In the genomic region with DNA sequence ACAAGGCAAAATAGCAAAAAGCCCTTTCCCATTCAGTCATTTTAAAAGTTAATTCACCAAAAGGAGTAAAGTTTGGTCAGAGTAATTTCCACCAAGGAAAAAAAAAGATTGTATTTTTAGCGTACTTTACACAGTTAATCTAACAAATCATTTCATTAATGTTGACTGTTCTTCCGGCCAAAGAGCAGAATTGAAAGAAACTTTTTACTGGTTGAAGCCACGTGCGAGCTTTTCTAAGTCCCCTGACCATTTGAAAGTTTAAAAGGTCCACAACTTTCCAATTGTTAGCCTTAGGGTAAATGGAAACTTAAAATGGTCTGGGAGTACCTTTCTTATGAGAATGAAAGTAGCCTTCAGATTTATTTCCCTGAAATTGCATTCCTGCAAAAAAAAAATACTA, we compare ENCODE assay signal across 1 cellular context.
A peak's percentile ranks its signal among the peaks of the same experiment; 100 is the strongest.
TF ChIP-seq lines count a peak whose summit lies in the region.

No MANE protein-coding gene starts in this region.

TF ChIP-seq in liver, 16 proteins besides CTCF, POLR2A, EP300 and RAD21 (continued from another document):
- TF ChIP-seq, protein P1, sequence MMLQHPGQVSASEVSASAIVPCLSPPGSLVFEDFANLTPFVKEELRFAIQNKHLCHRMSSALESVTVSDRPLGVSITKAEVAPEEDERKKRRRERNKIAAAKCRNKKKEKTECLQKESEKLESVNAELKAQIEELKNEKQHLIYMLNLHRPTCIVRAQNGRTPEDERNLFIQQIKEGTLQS (IDR thresholded peaks at IDR 0.05) = no peak
- TF ChIP-seq SP1 (IDR thresholded peaks at IDR 0.05) = no peak
- peak; percentile 14 for TF ChIP-seq YY1 (IDR thresholded peaks at IDR 0.05)
- TF ChIP-seq, protein P2, sequence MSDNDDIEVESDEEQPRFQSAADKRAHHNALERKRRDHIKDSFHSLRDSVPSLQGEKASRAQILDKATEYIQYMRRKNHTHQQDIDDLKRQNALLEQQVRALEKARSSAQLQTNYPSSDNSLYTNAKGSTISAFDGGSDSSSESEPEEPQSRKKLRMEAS (IDR thresholded peaks at IDR 0.05) = no peak
- TF ChIP-seq FOXA2 (IDR thresholded peaks at IDR 0.05) = no peak
- TF ChIP-seq NR2F2 (IDR thresholded peaks at IDR 0.05) = no peak
- TF ChIP-seq HNF4G (IDR thresholded peaks at IDR 0.05) = no peak
- TF ChIP-seq JUND (IDR thresholded peaks at IDR 0.05) = no peak
- peak; percentile 17 to 61 for TF ChIP-seq HNF4A (conservative IDR thresholded peaks at IDR 0.05)
- TF ChIP-seq, protein P3, sequence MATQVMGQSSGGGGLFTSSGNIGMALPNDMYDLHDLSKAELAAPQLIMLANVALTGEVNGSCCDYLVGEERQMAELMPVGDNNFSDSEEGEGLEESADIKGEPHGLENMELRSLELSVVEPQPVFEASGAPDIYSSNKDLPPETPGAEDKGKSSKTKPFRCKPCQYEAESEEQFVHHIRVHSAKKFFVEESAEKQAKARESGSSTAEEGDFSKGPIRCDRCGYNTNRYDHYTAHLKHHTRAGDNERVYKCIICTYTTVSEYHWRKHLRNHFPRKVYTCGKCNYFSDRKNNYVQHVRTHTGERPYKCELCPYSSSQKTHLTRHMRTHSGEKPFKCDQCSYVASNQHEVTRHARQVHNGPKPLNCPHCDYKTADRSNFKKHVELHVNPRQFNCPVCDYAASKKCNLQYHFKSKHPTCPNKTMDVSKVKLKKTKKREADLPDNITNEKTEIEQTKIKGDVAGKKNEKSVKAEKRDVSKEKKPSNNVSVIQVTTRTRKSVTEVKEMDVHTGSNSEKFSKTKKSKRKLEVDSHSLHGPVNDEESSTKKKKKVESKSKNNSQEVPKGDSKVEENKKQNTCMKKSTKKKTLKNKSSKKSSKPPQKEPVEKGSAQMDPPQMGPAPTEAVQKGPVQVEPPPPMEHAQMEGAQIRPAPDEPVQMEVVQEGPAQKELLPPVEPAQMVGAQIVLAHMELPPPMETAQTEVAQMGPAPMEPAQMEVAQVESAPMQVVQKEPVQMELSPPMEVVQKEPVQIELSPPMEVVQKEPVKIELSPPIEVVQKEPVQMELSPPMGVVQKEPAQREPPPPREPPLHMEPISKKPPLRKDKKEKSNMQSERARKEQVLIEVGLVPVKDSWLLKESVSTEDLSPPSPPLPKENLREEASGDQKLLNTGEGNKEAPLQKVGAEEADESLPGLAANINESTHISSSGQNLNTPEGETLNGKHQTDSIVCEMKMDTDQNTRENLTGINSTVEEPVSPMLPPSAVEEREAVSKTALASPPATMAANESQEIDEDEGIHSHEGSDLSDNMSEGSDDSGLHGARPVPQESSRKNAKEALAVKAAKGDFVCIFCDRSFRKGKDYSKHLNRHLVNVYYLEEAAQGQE (IDR thresholded peaks at IDR 0.05) = no peak
- TF ChIP-seq FOXA1 (IDR thresholded peaks at IDR 0.05) = no peak
TF ChIP-seq in liver: peak in this region for 3.
